In the genomic region with DNA sequence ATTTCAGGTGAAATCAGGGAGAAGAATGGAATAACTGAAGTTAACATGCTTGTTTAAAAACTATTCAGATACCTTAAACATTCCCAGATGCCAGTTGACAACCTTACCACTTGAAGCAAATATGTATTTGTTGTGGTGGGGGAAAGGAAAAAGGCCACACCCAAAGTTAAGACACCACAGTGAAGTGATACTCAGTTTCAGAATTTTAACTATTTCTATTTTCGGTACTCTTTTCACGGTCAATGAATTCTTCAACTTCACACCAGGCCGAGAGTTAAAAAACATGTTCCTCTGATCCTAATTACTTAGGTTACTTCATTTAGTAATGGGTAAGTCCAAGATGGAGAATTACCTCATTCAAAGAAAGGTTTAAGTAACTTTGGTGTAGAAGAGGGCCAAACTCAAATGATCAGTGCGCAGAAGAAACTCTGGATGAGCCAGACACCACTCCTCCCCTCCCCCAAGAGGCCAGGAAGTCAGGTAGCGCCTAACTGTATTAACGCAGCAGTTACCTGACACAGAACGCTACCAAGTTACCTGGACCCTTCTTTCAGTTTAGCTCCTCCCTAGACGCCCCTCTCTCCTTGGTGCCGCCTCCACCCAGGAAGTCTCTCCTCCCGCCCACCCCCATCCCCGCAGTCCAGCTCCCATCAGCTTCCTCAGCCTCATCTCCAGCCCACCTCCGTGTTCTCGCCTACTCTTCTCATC, we compare ENCODE assay signal across 8 cellular contexts. TPM values are rescaled to one million over a fixed set of nuclear protein-coding genes. Genes with fewer than 3 reads are reported as not detected.
DNase-seq lines count a peak whose midpoint lies in the region; ATAC-seq lines count a peak whose summit lies in the region.

No MANE protein-coding gene starts in this region.

- H3K27me3 ChIP-seq in trophoblast cell (ENCODE audit: insufficient read depth, low read length): no peaks in the 10 kb centered on the region

- no peaks in the 10 kb centered on the region for H3K9me3 ChIP-seq in KOPT-K1 (ENCODE audit: insufficient read depth, low read length, poor library complexity, severe bottlenecking)
- no peaks in the 10 kb centered on the region for H3K9me3 ChIP-seq in trophoblast cell (ENCODE audit: insufficient read depth, low read depth, low read length)

- peaks cover 7% of the 10 kb centered on the region for H3K79me1 ChIP-seq in trophoblast cell (ENCODE audit: low read length)

- ATAC-seq in GM21447 (IDR thresholded peaks at IDR 0.05; ENCODE audit: unreplicated experiment) (peak; percentile 18), HG02798 (IDR thresholded peaks at IDR 0.05; ENCODE audit: poor library complexity, unreplicated experiment) (no peak)
- peak; percentile 15 for ATAC-seq in activated T-helper 17 cell treated with anti-CD3 and anti-CD28 coated beads, Interleukin-2, amount 50 U/mL, for 72 hours (replicated peaks)

- H3K4me1 ChIP-seq in trophoblast cell (ENCODE audit: control insufficient read depth in 1 of 2, insufficient read depth in 2 of 2, low read length in 2 of 2): peaks cover 0 to 2% of the 10 kb centered on the region in 2 experiments

- DNase-seq in DMS53 treated with DMSO at 0.1 percent for 48 hours (lab: John Stamatoyannopoulos, UW; ENCODE audit: unreplicated experiment): peak; percentile 42
- peak; percentile 16 for DNase-seq in glomerular visceral epithelial cell (ENCODE audit: extremely low spot score)
- peak in 1 of 2 donors; percentile 19 for DNase-seq in trophoblast cell
- DNase-seq in NCI-H446 treated with DMSO at 0.1 percent for 48 hours (lab: John Stamatoyannopoulos, UW): no peak

- peak overlapping the region; percentile 77 for H3K9ac ChIP-seq in trophoblast cell (ENCODE audit: low read length)

- H3K36me3 Mint-ChIP-seq in activated T-helper 17 cell treated with anti-CD3 and anti-CD28 coated beads, Interleukin-2, amount 50 U/mL, for 72 hours (ENCODE audit: low read depth): peaks cover 53% of the 10 kb centered on the region

- peak overlapping the region; percentile 83 for H4K12ac ChIP-seq in trophoblast cell (ENCODE audit: low read depth, low read length)

- peak overlapping the region; percentile 94 for H3K27ac Mint-ChIP-seq in activated T-helper 17 cell treated with anti-CD3 and anti-CD28 coated beads, Interleukin-2, amount 50 U/mL, for 72 hours

- H3K4ac ChIP-seq in trophoblast cell (ENCODE audit: low read depth, low read length): peak overlapping the region; percentile 84

- peak overlapping the region; percentile 56 for H2AFZ ChIP-seq in trophoblast cell (ENCODE audit: insufficient read depth, low read length, poor library complexity)

- peaks cover 6% of the 10 kb centered on the region for H3K79me2 ChIP-seq in trophoblast cell (ENCODE audit: control insufficient read depth, insufficient read depth, low read length, poor library complexity)

- no peaks in the 10 kb centered on the region for H3K27me3 Mint-ChIP-seq in activated T-helper 17 cell treated with anti-CD3 and anti-CD28 coated beads, Interleukin-2, amount 50 U/mL, for 72 hours

- peak overlapping the region; percentile 83 for H3K27ac ChIP-seq in KOPT-K1 (ENCODE audit: low read depth, low read length, poor library complexity, severe bottlenecking)
- peak overlapping the region; percentile 74 for H3K27ac ChIP-seq in trophoblast cell (ENCODE audit: low read depth, low read length)

- no peak overlapping the region for H3K23ac ChIP-seq in trophoblast cell (ENCODE audit: low read length)

- WGBS in trophoblast cell (ENCODE audit: extremely low coverage, insufficient coverage, insufficient read length): no CpG with 5 or more reads among the region's 13 CpGs

- peak overlapping the region; percentile 75 for H2BK120ac ChIP-seq in trophoblast cell (ENCODE audit: insufficient read depth, low read length, poor library complexity)

- no peak overlapping the region for H2BK12ac ChIP-seq in trophoblast cell (ENCODE audit: low read length)

- H4K91ac ChIP-seq in trophoblast cell (ENCODE audit: low read depth, low read length): peak overlapping the region; percentile 56

- H3K4me2 ChIP-seq in trophoblast cell (ENCODE audit: low read length): peak overlapping the region; percentile 58

- peak overlapping the region; percentile 42 for H2BK5ac ChIP-seq in trophoblast cell (ENCODE audit: low read depth, low read length, poor library complexity)

- H3K4me1 Mint-ChIP-seq in activated T-helper 17 cell treated with anti-CD3 and anti-CD28 coated beads, Interleukin-2, amount 50 U/mL, for 72 hours: peaks cover 48% of the 10 kb centered on the region

- H3K36me3 ChIP-seq in KOPT-K1 (ENCODE audit: insufficient read depth, low read length) (peaks cover 40% of the 10 kb centered on the region), trophoblast cell (ENCODE audit: control insufficient read depth in 1 of 2, insufficient read depth in 2 of 2, low read length in 2 of 2) (peaks cover 3% of the 10 kb centered on the region in 2 experiments)

- peak overlapping the region; percentile 76 for H3K14ac ChIP-seq in trophoblast cell (ENCODE audit: low read length)

- peak overlapping the region; percentile 79 for H3K18ac ChIP-seq in trophoblast cell (ENCODE audit: low read length)

- peak overlapping the region; percentile 96 for H4K8ac ChIP-seq in trophoblast cell (ENCODE audit: low read depth, low read length)

- peak overlapping the region; percentile 91 for H3K4me3 Mint-ChIP-seq in activated T-helper 17 cell treated with anti-CD3 and anti-CD28 coated beads, Interleukin-2, amount 50 U/mL, for 72 hours

- peak overlapping the region; percentile 17 for H2AK5ac ChIP-seq in trophoblast cell (ENCODE audit: low read length)

- peak overlapping the region; percentile 91 for H3K4me3 ChIP-seq in trophoblast cell (ENCODE audit: low read depth, low read length)

- no peaks in the 10 kb centered on the region for H3K9me3 Mint-ChIP-seq in activated T-helper 17 cell treated with anti-CD3 and anti-CD28 coated beads, Interleukin-2, amount 50 U/mL, for 72 hours

RNA-seq across cellular contexts. Expression of a gene that starts 0.7 kb away (rescaled TPM):
- total RNA-seq in activated T-helper 17 cell treated with anti-CD3 and anti-CD28 coated beads, Interleukin-2, amount 50 U/mL, for 72 hours: 100 to 1,000 TPM in 1 of 2 donors, 10 to 100 TPM in 1; 99.7 to 149 TPM
- polyA plus RNA-seq in trophoblast cell (2013): 164 and 166 TPM in 2 replicates
